Comparison of ENCODE assay signal across 9 cellular contexts in genomic region chr4:76723373-76723772, GRCh38.
DNase-seq lines count a peak whose midpoint lies in the region; TF ChIP-seq lines count a peak whose summit lies in the region.
"Had no signal": no experiment of that assay in that cellular context is flagged by ENCODE, and none has a peak within 500 bp of the region (broad histone marks: within the 10 kb centered on the region; RNA-seq: fewer than 3 reads in every experiment).

No MANE protein-coding gene starts in this region.

- H3K9me3 ChIP-seq in ectodermal cell (ENCODE audit: control insufficient read depth, low read length), result no peaks in the 10 kb centered on the region
- H3K9me3 ChIP-seq in osteoblast (ENCODE audit: low read depth, low read length), result no peaks in the 10 kb centered on the region

- no peak overlapping the region for H2AFZ ChIP-seq in osteoblast (ENCODE audit: low read length)

- in situ Hi-C loops in GM13976 (cut with MboI; ENCODE audit: low sequenced_read_pairs, unreplicated experiment), result no loop called here

- H3K27ac ChIP-seq in ectodermal cell (ENCODE audit: insufficient read depth, low read depth, low read length, poor library complexity, severe bottlenecking) (peak overlapping the region; percentile 74), osteoblast (ENCODE audit: low read depth, low read length) (peak overlapping the region; percentile 81)

- H3K4me1 ChIP-seq in ectodermal cell (ENCODE audit: control insufficient read depth, insufficient read depth, low read length) (peaks cover 34% of the 10 kb centered on the region), osteoblast (ENCODE audit: insufficient read depth, low read length) (peaks cover 29% of the 10 kb centered on the region)

- H4K20me1 ChIP-seq in osteoblast (ENCODE audit: insufficient read depth, low read length), result no peaks in the 10 kb centered on the region

- H3K27me3 ChIP-seq in ectodermal cell (ENCODE audit: control insufficient read depth, insufficient read depth, low read length, poor library complexity, severe bottlenecking), result no peaks in the 10 kb centered on the region
- H3K27me3 ChIP-seq in osteoblast (ENCODE audit: insufficient read depth, low read length), result no peaks in the 10 kb centered on the region

- DNase-seq in GM13976 (ENCODE audit: low spot score), result no peak
- DNase-seq in HT1080 (ENCODE audit: low read depth), result peak; percentile 10
- no peak for DNase-seq in osteoblast (ENCODE audit: insufficient read length, low spot score, missing footprints)
- no peak for DNase-seq in NCI-H1930 (lab: John Stamatoyannopoulos, UW)
- no peak for DNase-seq in NCI-H69 (lab: John Stamatoyannopoulos, UW)
- DNase-seq in Ammon's horn (ENCODE audit: low spot score), result no peak
- no peak for DNase-seq in COR-L47 (lab: John Stamatoyannopoulos, UW)
- DNase-seq: H7 had no signal

- TF ChIP-seq CTCF in GM13976 (IDR thresholded peaks at IDR 0.05; ENCODE audit: borderline replicate concordance, control extremely low read depth, extremely low read depth, insufficient read depth, missing control alignments), result peak; percentile 8
- TF ChIP-seq CTCF in osteoblast (IDR thresholded peaks at IDR 0.05; ENCODE audit: extremely low read depth, low read depth, low read length), result peak; percentile 25

- H3K4me2 ChIP-seq in osteoblast (ENCODE audit: insufficient read depth, low read length), result peak overlapping the region; percentile 54

- H3K36me3 ChIP-seq in ectodermal cell (ENCODE audit: control insufficient read depth, insufficient read depth, low read length), result no peaks in the 10 kb centered on the region
- no peaks in the 10 kb centered on the region for H3K36me3 ChIP-seq in osteoblast (ENCODE audit: insufficient read depth, low read length)

- H3K4me3 ChIP-seq in ectodermal cell (ENCODE audit: insufficient read depth, low read depth, low read length), result no peak overlapping the region
- H3K4me3 ChIP-seq in osteoblast (ENCODE audit: insufficient read depth, low read length), result no peak overlapping the region

- H3K79me2 ChIP-seq in osteoblast (ENCODE audit: insufficient read depth, low read length), result no peaks in the 10 kb centered on the region
